Comparison of ENCODE assay signal across 8 cellular contexts in genomic region chr2:237059155-237059875, GRCh38. TPM values are rescaled to one million over a fixed set of nuclear protein-coding genes. Genes with fewer than 3 reads are reported as not detected.
DNase-seq lines count a peak whose midpoint lies in the region; ATAC-seq and TF ChIP-seq lines count a peak whose summit lies in the region.

No MANE protein-coding gene starts in this region.

- H3K9me3 Mint-ChIP-seq in activated naive CD8-positive, alpha-beta T cell treated with anti-CD3 and anti-CD28 coated beads for 36 hours = no peaks in the 10 kb centered on the region

- DNase-seq in activated naive CD8-positive, alpha-beta T cell treated with anti-CD3 and anti-CD28 coated beads for 36 hours = no peak
- DNase-seq in A673 (ENCODE audit: low spot score) (no peak), dedifferentiated amniotic fluid mesenchymal stem cell (ENCODE audit: extremely low spot score) (no peak), hippocampal formation (lab: John Stamatoyannopoulos, UW) (no peak), cardiac septum (ENCODE audit: low spot score) (no peak)

- intact Hi-C loops in A673 (cut with micrococcal nuclease; ENCODE audit: unreplicated experiment) (no loop called here), cardiac septum (cut with DNase I) (no loop called here)

- TF ChIP-seq POLR2A in GM18505 (IDR thresholded peaks at IDR 0.05; ENCODE audit: borderline replicate concordance, extremely low read depth, insufficient read depth, insufficient read length) = no peak

- H3K27ac Mint-ChIP-seq in activated naive CD8-positive, alpha-beta T cell treated with anti-CD3 and anti-CD28 coated beads for 36 hours = peak overlapping the region; percentile 52

- H3K27me3 ChIP-seq in A673 (replicated peaks; ENCODE audit: insufficient read depth, low read depth, low read length, poor library complexity) = peaks cover 4% of the 10 kb centered on the region

- TF ChIP-seq CTCF in A673 (conservative IDR thresholded peaks at IDR 0.05; ENCODE audit: low read depth, low read length) = no peak

- H3K27me3 Mint-ChIP-seq in activated naive CD8-positive, alpha-beta T cell treated with anti-CD3 and anti-CD28 coated beads for 36 hours = no peaks in the 10 kb centered on the region

- H3K4me3 ChIP-seq in A673 (ENCODE audit: low read depth, low read length, poor library complexity, severe bottlenecking) = no peak overlapping the region

- POLR2A ChIA-PET in A673 (lab: Charles Lee; ENCODE audit: low non-redundant PET) = no interaction called here

- H3K4me1 Mint-ChIP-seq in activated naive CD8-positive, alpha-beta T cell treated with anti-CD3 and anti-CD28 coated beads for 36 hours = peaks cover 10% of the 10 kb centered on the region

- H3K36me3 ChIP-seq in A673 (ENCODE audit: insufficient read depth, low read length, poor library complexity, severe bottlenecking) = no peaks in the 10 kb centered on the region

- BruUV-seq in A673 (replicated peaks; lab: Mats Ljungman, UMichigan) = no TSS peak

- ATAC-seq in GM18505 (IDR thresholded peaks at IDR 0.05; ENCODE audit: unreplicated experiment) = peak; percentile 49
- peak; percentile 72 for ATAC-seq in GM19455 (IDR thresholded peaks at IDR 0.05; ENCODE audit: unreplicated experiment)
- ATAC-seq in HG03066 (IDR thresholded peaks at IDR 0.05; ENCODE audit: low read depth, unreplicated experiment) = peak; percentile 73

- H3K36me3 Mint-ChIP-seq in activated naive CD8-positive, alpha-beta T cell treated with anti-CD3 and anti-CD28 coated beads for 36 hours = peaks cover 2% of the 10 kb centered on the region

- no peak overlapping the region for H3K27ac ChIP-seq in A673 (ENCODE audit: low read depth, low read length, poor library complexity, severe bottlenecking)

- H3K4me1 ChIP-seq in A673 (ENCODE audit: insufficient read depth, low read length, poor library complexity, severe bottlenecking) = no peaks in the 10 kb centered on the region

- no peaks in the 10 kb centered on the region for H3K9me3 ChIP-seq in A673 (ENCODE audit: low read depth, low read length, poor library complexity, severe bottlenecking)

- CTCF ChIA-PET in A673 (lab: Charles Lee) = no interaction called here

- H3K4me3 Mint-ChIP-seq in activated naive CD8-positive, alpha-beta T cell treated with anti-CD3 and anti-CD28 coated beads for 36 hours = no peak overlapping the region

RNA-seq across cellular contexts. Expression of gene COPS8, which starts 26.4 kb away (rescaled TPM):
- 10 to 100 TPM; 65.6 to 68.5 TPM for total RNA-seq in activated naive CD8-positive, alpha-beta T cell treated with anti-CD3 and anti-CD28 coated beads for 36 hours
- total RNA-seq in A673 (2021) (75.6 and 87.4 TPM in 2 replicates), cardiac septum (86.7 TPM)
